14 cellular contexts compared by ENCODE assay signal in the genomic region with DNA sequence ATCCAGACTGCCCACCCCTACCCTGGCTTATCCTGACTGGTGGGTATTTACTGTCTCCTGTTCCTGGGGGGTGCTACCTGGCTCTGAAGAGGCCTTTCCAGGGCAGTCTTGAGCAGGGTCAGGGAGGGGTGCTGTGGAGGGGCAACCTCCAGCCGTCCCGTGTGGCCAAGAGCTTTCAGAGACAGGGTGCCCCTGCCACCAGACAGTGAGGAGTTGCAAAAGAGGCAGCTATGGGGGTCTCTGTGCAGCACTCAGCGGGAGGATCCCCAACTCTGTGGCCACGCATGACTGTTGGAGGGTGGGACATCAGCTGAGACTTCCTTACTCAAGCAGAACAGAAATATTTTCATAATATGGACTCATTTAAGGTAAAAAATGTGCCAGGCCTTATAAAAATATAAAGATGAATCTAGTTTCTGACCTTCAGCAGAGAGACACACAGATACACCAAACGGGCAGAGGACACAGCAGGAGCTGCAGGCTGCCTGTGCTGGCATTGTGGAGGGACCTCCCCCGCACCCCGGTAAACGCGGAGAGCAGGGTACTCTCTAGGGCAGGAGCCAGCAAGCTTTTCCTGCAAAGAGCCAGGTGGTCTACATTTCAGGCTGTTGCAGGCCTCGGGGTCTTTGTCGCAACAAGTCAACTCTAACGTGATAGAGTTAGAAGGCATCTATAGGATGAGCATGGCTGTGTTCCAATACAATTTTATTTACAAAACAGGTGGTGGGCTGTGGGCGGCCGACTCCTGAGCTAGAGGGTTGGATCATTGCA.
"Had no signal": no experiment of that assay in that cellular context is flagged by ENCODE, and none has a peak within 500 bp of the region (broad histone marks: within the 10 kb centered on the region; RNA-seq: fewer than 3 reads in every experiment).

No MANE protein-coding gene starts in this region.

- H3K9ac ChIP-seq: parathyroid adenoma had no signal

- DNase-seq: activated B cell treated with CpG ODN at 0.5 μM for 24 hours; activated CD4-positive, alpha-beta T cell treated with anti-CD3 and anti-CD28 coated beads for 48 hours; activated CD8-positive, alpha-beta T cell treated with anti-CD3 and anti-CD28 coated beads for 36 hours; activated effector memory CD4-positive, alpha-beta T cell treated with Interleukin-2 at 50 U/mL for 16 hours; activated naive CD4-positive, alpha-beta T cell treated with anti-CD3 and anti-CD28 coated beads, Interleukin-2, amount 50 U/mL, for 16 hours; activated T-cell treated with anti-CD3 and anti-CD28 coated beads, Interleukin-2, amount 50 U/mL, for 4 hours; esophagus squamous epithelium; mesendoderm; nephron progenitor cell; stimulated activated CD4-positive, alpha-beta T cell treated with anti-CD3 and anti-CD28 coated beads, Interleukin-2, amount 100 ng/mL, for 24 hours; T-helper 2 cell had no signal

- ATAC-seq: activated CD8-positive, alpha-beta T cell treated with anti-CD3 and anti-CD28 coated beads for 36 hours; activated T-cell treated with anti-CD3 and anti-CD28 coated beads, Interleukin-2, amount 50 U/mL, for 4 hours; stimulated activated effector memory CD8-positive, alpha-beta T cell treated with anti-CD3 and anti-CD28 coated beads, Interleukin-12 subunit alpha, Interleukin-12 subunit beta, amount 100 ng/mL, for 72 hours had no signal

- H3K27ac ChIP-seq: esophagus squamous epithelium, parathyroid adenoma had no signal

- H3K9me3 ChIP-seq: esophagus squamous epithelium, tibial nerve had no signal

- H3K36me3 ChIP-seq: esophagus squamous epithelium, tibial nerve had no signal

- H3K27me3 ChIP-seq: esophagus squamous epithelium, tibial nerve had no signal

- H3K4me3 ChIP-seq: esophagus squamous epithelium, tibial nerve had no signal
